In the genomic region with DNA sequence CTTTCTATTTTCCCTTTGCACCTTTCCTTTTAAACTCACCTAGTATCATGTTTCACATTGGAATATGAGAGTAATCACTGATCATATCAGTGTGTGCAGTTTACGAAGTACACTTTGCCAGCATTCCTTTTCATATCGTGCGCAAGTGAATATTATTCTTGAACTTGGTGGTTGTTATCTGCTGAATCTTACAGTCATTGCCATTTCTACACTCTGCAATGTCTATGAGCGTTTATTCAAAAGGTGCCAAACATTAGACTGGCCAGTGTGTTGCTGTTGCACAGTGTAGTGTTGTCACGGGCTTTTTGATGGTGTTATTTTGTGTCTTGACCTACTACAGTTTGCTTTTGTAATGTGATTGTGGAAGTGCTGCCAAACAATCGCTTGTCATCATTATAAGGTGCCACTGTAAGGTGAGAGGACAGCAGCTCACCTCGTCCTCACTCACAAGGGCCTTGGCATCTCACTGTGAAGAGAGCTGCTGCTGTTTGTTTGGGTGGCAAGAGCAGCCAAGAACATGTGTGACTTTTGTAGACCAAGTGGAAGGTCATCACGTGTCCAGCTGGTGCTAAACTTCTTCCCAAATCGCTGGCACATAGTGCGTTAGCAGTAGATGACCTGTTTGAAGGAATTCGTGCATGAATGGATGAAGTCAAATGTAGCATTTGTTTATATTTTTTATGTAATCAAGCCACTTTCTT, we compare ENCODE assay signal across 24 cellular contexts.
DNase-seq lines count a peak whose midpoint lies in the region; ATAC-seq and TF ChIP-seq lines count a peak whose summit lies in the region.
"Had no signal": no experiment of that assay in that cellular context is flagged by ENCODE, and none has a peak within 500 bp of the region (broad histone marks: within the 10 kb centered on the region; RNA-seq: fewer than 3 reads in every experiment).

No MANE protein-coding gene starts in this region.

- DNase-seq in NCI-H510A treated with DMSO at 0.1 percent for 48 hours (lab: John Stamatoyannopoulos, UW) (peak; percentile 29), NCI-H510A (lab: John Stamatoyannopoulos, UW) (no peak), right cardiac atrium (peak; percentile 17 to 66 (median 58)), progenitor cell of endocrine pancreas (ENCODE audit: low spot score, unreplicated experiment) (no peak), NCI-H82 treated with DMSO at 0.1 percent for 48 hours (lab: John Stamatoyannopoulos, UW; ENCODE audit: unreplicated experiment) (no peak), midbrain (lab: John Stamatoyannopoulos, UW) (no peak)
- no peak for DNase-seq in activated T-helper 1 cell treated with anti-CD3 and anti-CD28 coated beads, Interleukin-12 subunit alpha, Interleukin-12 subunit beta, Interleukin-2, Interleukin-4 antibody, amounts not matched to agents 30 ng/mL and 10 ng/mL and 1 ng/mL, durations not matched to agents 14 hours and 24 hours and 36 hours (ENCODE audit: low spot score)
- DNase-seq: AML-193; anterior cingulate cortex; central memory CD4-positive, alpha-beta T cell; glutamatergic neuron; kidney glomerular epithelial cell; mesendoderm; MM.1S; naive thymus-derived CD4-positive, alpha-beta T cell; NCI-H524; stimulated activated naive CD8-positive, alpha-beta T cell treated with anti-CD3 and anti-CD28 coated beads, Interleukin-15, Interleukin-2, amounts not matched to agents 100 U/mL and 50 U/mL, for 24 hours had no signal

- H3K27ac ChIP-seq in VCaP = peak overlapping the region; percentile 73
- no peak overlapping the region for H3K27ac ChIP-seq in right cardiac atrium (ENCODE audit: low read length)
- H3K27ac ChIP-seq: RWPE1 had no signal

- no peaks in the 10 kb centered on the region for H3K9me3 ChIP-seq in right cardiac atrium (ENCODE audit: control insufficient read depth, low read length)

- no peaks in the 10 kb centered on the region for H3K9me3 Mint-ChIP-seq in progenitor cell of endocrine pancreas (ENCODE audit: low read depth)
- H3K9me3 Mint-ChIP-seq in activated T-helper 1 cell treated with anti-CD3 and anti-CD28 coated beads, Interleukin-12 subunit alpha, Interleukin-12 subunit beta, Interleukin-2, Interleukin-4 antibody, amounts not matched to agents 30 ng/mL and 10 ng/mL and 1 ng/mL, durations not matched to agents 14 hours and 24 hours and 36 hours = peaks cover 5% of the 10 kb centered on the region
- H3K9me3 Mint-ChIP-seq: activated naive CD4-positive, alpha-beta T cell treated with anti-CD3 and anti-CD28 coated beads, Interleukin-2, amount 50 U/mL, for 24 hours; activated T-helper 17 cell treated with anti-CD3 and anti-CD28 coated beads, Interleukin-2, amount 50 U/mL, for 72 hours had no signal

- H3K4me1 Mint-ChIP-seq in progenitor cell of endocrine pancreas (ENCODE audit: low read depth) = peaks cover 10% of the 10 kb centered on the region
- peaks cover 8% of the 10 kb centered on the region for H3K4me1 Mint-ChIP-seq in activated T-helper 1 cell treated with anti-CD3 and anti-CD28 coated beads, Interleukin-12 subunit alpha, Interleukin-12 subunit beta, Interleukin-2, Interleukin-4 antibody, amounts not matched to agents 30 ng/mL and 10 ng/mL and 1 ng/mL, durations not matched to agents 14 hours and 24 hours and 36 hours (ENCODE audit: low read depth)
- H3K4me1 Mint-ChIP-seq: activated naive CD4-positive, alpha-beta T cell treated with anti-CD3 and anti-CD28 coated beads, Interleukin-2, amount 50 U/mL, for 24 hours; activated T-helper 17 cell treated with anti-CD3 and anti-CD28 coated beads, Interleukin-2, amount 50 U/mL, for 72 hours; naive thymus-derived CD4-positive, alpha-beta T cell had no signal

- ATAC-seq in right cardiac atrium = peak; percentile 96
- ATAC-seq: activated T-helper 17 cell treated with anti-CD3 and anti-CD28 coated beads, Interleukin-2, amount 50 U/mL, for 72 hours; HCT116; naive thymus-derived CD4-positive, alpha-beta T cell; sciatic nerve; stimulated activated naive CD8-positive, alpha-beta T cell treated with anti-CD3 and anti-CD28 coated beads, Interleukin-15, Interleukin-2, amounts not matched to agents 100 U/mL and 50 U/mL, for 24 hours had no signal

- no peak overlapping the region for H3K4me3 ChIP-seq in right cardiac atrium (ENCODE audit: low read length)

- intact Hi-C loops in right cardiac atrium (cut with DNase I) = no loop called here
- intact Hi-C loops in activated T-helper 1 cell treated with anti-CD3 and anti-CD28 coated beads, Interleukin-12 subunit alpha, Interleukin-12 subunit beta, Interleukin-2, Interleukin-4 antibody, amounts not matched to agents 30 ng/mL and 10 ng/mL and 1 ng/mL, durations not matched to agents 14 hours and 24 hours and 36 hours (cut with micrococcal nuclease) = no loop called here

- 67% methylated on average over 11 of the region's 11 CpGs for WGBS in right cardiac atrium

- H3K27me3 Mint-ChIP-seq in progenitor cell of endocrine pancreas = no peaks in the 10 kb centered on the region
- no peaks in the 10 kb centered on the region for H3K27me3 Mint-ChIP-seq in activated T-helper 1 cell treated with anti-CD3 and anti-CD28 coated beads, Interleukin-12 subunit alpha, Interleukin-12 subunit beta, Interleukin-2, Interleukin-4 antibody, amounts not matched to agents 30 ng/mL and 10 ng/mL and 1 ng/mL, durations not matched to agents 14 hours and 24 hours and 36 hours (ENCODE audit: insufficient read depth)

- TF ChIP-seq CTCF in VCaP (conservative IDR thresholded peaks at IDR 0.05) (no peak), progenitor cell of endocrine pancreas (IDR thresholded peaks at IDR 0.05; ENCODE audit: unreplicated experiment) (no peak)

- H3K27ac Mint-ChIP-seq in progenitor cell of endocrine pancreas = peak overlapping the region; percentile 37
- no peak overlapping the region for H3K27ac Mint-ChIP-seq in activated T-helper 1 cell treated with anti-CD3 and anti-CD28 coated beads, Interleukin-12 subunit alpha, Interleukin-12 subunit beta, Interleukin-2, Interleukin-4 antibody, amounts not matched to agents 30 ng/mL and 10 ng/mL and 1 ng/mL, durations not matched to agents 14 hours and 24 hours and 36 hours
- H3K27ac Mint-ChIP-seq: activated naive CD4-positive, alpha-beta T cell treated with anti-CD3 and anti-CD28 coated beads, Interleukin-2, amount 50 U/mL, for 24 hours; activated T-helper 17 cell treated with anti-CD3 and anti-CD28 coated beads, Interleukin-2, amount 50 U/mL, for 72 hours; naive thymus-derived CD4-positive, alpha-beta T cell; T-helper 2 cell treated with Interferon-gamma antibody and Interleukin-4, amounts not matched to agents 5 μg/mL and 100 μg/mL, for 36 hours had no signal

- no peaks in the 10 kb centered on the region for H3K4me1 ChIP-seq in right cardiac atrium (ENCODE audit: control insufficient read depth, insufficient read depth, low read length)

- peaks cover 28% of the 10 kb centered on the region for H3K36me3 Mint-ChIP-seq in progenitor cell of endocrine pancreas (ENCODE audit: insufficient read depth)
- peaks cover 2% of the 10 kb centered on the region for H3K36me3 Mint-ChIP-seq in activated T-helper 1 cell treated with anti-CD3 and anti-CD28 coated beads, Interleukin-12 subunit alpha, Interleukin-12 subunit beta, Interleukin-2, Interleukin-4 antibody, amounts not matched to agents 30 ng/mL and 10 ng/mL and 1 ng/mL, durations not matched to agents 14 hours and 24 hours and 36 hours (ENCODE audit: low read depth)
- H3K36me3 Mint-ChIP-seq: activated naive CD4-positive, alpha-beta T cell treated with anti-CD3 and anti-CD28 coated beads, Interleukin-2, amount 50 U/mL, for 24 hours had no signal

- no peak overlapping the region for H3K4me3 Mint-ChIP-seq in progenitor cell of endocrine pancreas (ENCODE audit: low read depth)
- no peak overlapping the region for H3K4me3 Mint-ChIP-seq in activated T-helper 1 cell treated with anti-CD3 and anti-CD28 coated beads, Interleukin-12 subunit alpha, Interleukin-12 subunit beta, Interleukin-2, Interleukin-4 antibody, amounts not matched to agents 30 ng/mL and 10 ng/mL and 1 ng/mL, durations not matched to agents 14 hours and 24 hours and 36 hours
- H3K4me3 Mint-ChIP-seq: activated naive CD4-positive, alpha-beta T cell treated with anti-CD3 and anti-CD28 coated beads, Interleukin-2, amount 50 U/mL, for 24 hours; activated T-helper 17 cell treated with anti-CD3 and anti-CD28 coated beads, Interleukin-2, amount 50 U/mL, for 72 hours; naive thymus-derived CD4-positive, alpha-beta T cell; T-helper 2 cell treated with Interferon-gamma antibody and Interleukin-4, amounts not matched to agents 5 μg/mL and 100 μg/mL, for 36 hours had no signal

- no peaks in the 10 kb centered on the region for H3K27me3 ChIP-seq in right cardiac atrium (ENCODE audit: control insufficient read depth, insufficient read depth)

Comparison
In these comparisons a context has a peak if more than half of its experiments do, and no peak if none do; other contexts are left out.
1. DNase-seq: peak in NCI-H510A treated with DMSO at 0.1 percent for 48 hours (single experiment) and right cardiac atrium (3 of 3); none in NCI-H510A (single experiment), progenitor cell of endocrine pancreas (single experiment), NCI-H82 treated with DMSO at 0.1 percent for 48 hours (single experiment), midbrain (single experiment) and activated T-helper 1 cell treated with anti-CD3 and anti-CD28 coated beads, Interleukin-12 subunit alpha, Interleukin-12 subunit beta, Interleukin-2, Interleukin-4 antibody, amounts not matched to agents 30 ng/mL and 10 ng/mL and 1 ng/mL, durations not matched to agents 14 hours and 24 hours and 36 hours (single experiment).